ENCODE assay signal across 26 cellular contexts in the genomic region with DNA sequence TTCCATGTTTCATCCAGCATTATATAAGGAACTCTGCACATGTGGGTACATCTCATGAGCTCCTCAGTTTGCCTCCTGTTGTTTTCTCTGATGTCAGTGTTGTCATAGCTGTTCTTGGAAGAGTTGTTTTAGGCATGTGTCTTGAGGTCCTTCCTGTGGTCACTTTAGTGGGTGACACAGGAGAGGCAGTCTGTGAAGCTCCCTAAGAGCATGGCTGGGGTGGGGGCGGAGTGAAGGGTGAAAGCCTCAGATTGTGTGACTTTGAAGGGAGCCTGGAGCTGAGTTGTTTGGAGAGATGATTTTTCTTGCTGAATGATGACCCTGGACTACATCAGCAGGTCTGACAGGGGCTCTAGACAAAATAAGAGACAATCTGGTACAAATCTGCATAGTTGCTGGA. TPM values are rescaled to one million over a fixed set of nuclear protein-coding genes. Genes with fewer than 3 reads are reported as not detected.
"Had no signal": no experiment of that assay in that cellular context is flagged by ENCODE, and none has a peak within 500 bp of the region (broad histone marks: within the 10 kb centered on the region; RNA-seq: fewer than 3 reads in every experiment).

No MANE protein-coding gene starts in this region.

- H3K36me3 Mint-ChIP-seq: activated naive CD8-positive, alpha-beta T cell treated with anti-CD3 and anti-CD28 coated beads, Interleukin-2, amount 10 ng/mL, durations not matched to agents 7 days and 5 days; T-cell had no signal

- H3K36me3 ChIP-seq: adrenal gland, breast epithelium, MG63 had no signal

- DNase-seq: activated CD4-positive, alpha-beta memory T cell treated with anti-CD3 and anti-CD28 coated beads, Interleukin-2, amount 10 ng/mL, durations not matched to agents 7 days and 5 days; activated CD4-positive, alpha-beta T cell treated with anti-CD3 and anti-CD28 coated beads for 36 hours; activated CD4-positive, alpha-beta T cell treated with anti-CD3 and anti-CD28 coated beads, Interleukin-2, amount 50 U/mL, for 1 hour; activated CD4-positive, CD25-positive, alpha-beta regulatory T cell; activated CD8-positive, alpha-beta memory T cell treated with anti-CD3 and anti-CD28 coated beads, Interleukin-2, amount 50 U/mL, for 48 hours; activated naive CD4-positive, alpha-beta T cell treated with anti-CD3 and anti-CD28 coated beads, Interleukin-2, amount 50 U/mL, for 16 hours; activated naive CD8-positive, alpha-beta T cell treated with anti-CD3 and anti-CD28 coated beads, Interleukin-2, amount 10 ng/mL, durations not matched to agents 7 days and 5 days; activated T-cell treated with anti-CD3 and anti-CD28 coated beads, Interleukin-2, amount 50 U/mL, for 1 hour; adrenal gland; anterior cingulate cortex; MG63; NCI-H1105; NCI-H1436; NCI-H1694 treated with DMSO at 0.1 percent for 48 hours; NCI-H2029 treated with DMSO at 0.1 percent for 48 hours; NCI-H345; NCI-H510A; NCI-H526 treated with DMSO at 0.1 percent for 48 hours; NK-92 treated with Interleukin-12 subunit alpha and Interleukin-12 subunit beta, amount 100 ng/mL, for 24 hours; SIG-M5; T-cell; T-helper 2 cell; T1000 had no signal

- H3K9me3 ChIP-seq: adrenal gland, breast epithelium, MG63 had no signal

- H3K4me3 ChIP-seq: adrenal gland, breast epithelium, MG63 had no signal

- H3K9me3 Mint-ChIP-seq: activated CD4-positive, alpha-beta memory T cell treated with anti-CD3 and anti-CD28 coated beads, Interleukin-2, amount 10 ng/mL, durations not matched to agents 7 days and 5 days; activated naive CD8-positive, alpha-beta T cell treated with anti-CD3 and anti-CD28 coated beads, Interleukin-2, amount 10 ng/mL, durations not matched to agents 7 days and 5 days; T-cell had no signal

- H3K27me3 ChIP-seq: adrenal gland, breast epithelium, MG63 had no signal

- H3K4me1 Mint-ChIP-seq: activated CD4-positive, alpha-beta T cell treated with anti-CD3 and anti-CD28 coated beads for 36 hours had no signal

- ATAC-seq: activated CD4-positive, alpha-beta T cell treated with anti-CD3 and anti-CD28 coated beads for 36 hours; HepG2; T-cell had no signal

- H3K4me1 ChIP-seq: adrenal gland, breast epithelium had no signal

- H3K27ac Mint-ChIP-seq: activated CD4-positive, alpha-beta memory T cell treated with anti-CD3 and anti-CD28 coated beads, Interleukin-2, amount 10 ng/mL, durations not matched to agents 7 days and 5 days; activated CD4-positive, alpha-beta T cell treated with anti-CD3 and anti-CD28 coated beads for 36 hours; activated naive CD8-positive, alpha-beta T cell treated with anti-CD3 and anti-CD28 coated beads, Interleukin-2, amount 10 ng/mL, durations not matched to agents 7 days and 5 days; T-cell had no signal

- H3K27ac ChIP-seq: adrenal gland, breast epithelium, VCaP had no signal

- H3K4me3 Mint-ChIP-seq: activated CD4-positive, alpha-beta memory T cell treated with anti-CD3 and anti-CD28 coated beads, Interleukin-2, amount 10 ng/mL, durations not matched to agents 7 days and 5 days; activated CD4-positive, alpha-beta T cell treated with anti-CD3 and anti-CD28 coated beads for 36 hours; activated naive CD8-positive, alpha-beta T cell treated with anti-CD3 and anti-CD28 coated beads, Interleukin-2, amount 10 ng/mL, durations not matched to agents 7 days and 5 days; T-cell had no signal

RNA-seq across cellular contexts. Expression of a gene that starts 37.7 kb away (rescaled TPM):
- total RNA-seq: activated naive CD8-positive, alpha-beta T cell treated with anti-CD3 and anti-CD28 coated beads, Interleukin-2, amount 10 ng/mL, durations not matched to agents 7 days and 5 days; HepG2; T-cell had no signal
- polyA plus RNA-seq: HepG2 had no signal
